Comparison of ENCODE assay signal across 2 cellular contexts in genomic region chr15:97081666-97082226, GRCh38.
TF ChIP-seq lines count a peak whose summit lies in the region.

No MANE protein-coding gene starts in this region.

TF ChIP-seq in A549, 52 proteins besides CTCF, POLR2A, EP300 and RAD21 (continued from another document):
- TF ChIP-seq NFE2L2 (conservative IDR thresholded peaks at IDR 0.05; ENCODE audit: low read length) = no peak
- no peak for TF ChIP-seq MYC (IDR thresholded peaks at IDR 0.05; ENCODE audit: borderline replicate concordance, low read length)

TF ChIP-seq in GM23338, 12 proteins besides CTCF, POLR2A, EP300 and RAD21 (continued from another document):
- no peak for TF ChIP-seq ETS1 (IDR thresholded peaks at IDR 0.05)
- TF ChIP-seq ZNF462 (CRISPR knock-in tag; IDR thresholded peaks at IDR 0.05) = no peak
- no peak for TF ChIP-seq EZH2phosphoT487 (IDR thresholded peaks at IDR 0.05; ENCODE audit: unreplicated experiment)
- TF ChIP-seq EZH2 (IDR thresholded peaks at IDR 0.05; ENCODE audit: low read depth, unreplicated experiment) = no peak
- TF ChIP-seq STAT1 (IDR thresholded peaks at IDR 0.05; ENCODE audit: unreplicated experiment) = no peak
- no peak for TF ChIP-seq ZNF331 (CRISPR knock-in tag; IDR thresholded peaks at IDR 0.05; ENCODE audit: low read depth)
